ENCODE assay signal across 1 cellular context in genomic region chr16:23847938-23848337, GRCh38.
TF ChIP-seq lines count a peak whose summit lies in the region.

No MANE protein-coding gene starts in this region.

TF ChIP-seq in GM12878, 131 proteins besides CTCF, POLR2A, EP300 and RAD21 (continued from another document):
- no peak for TF ChIP-seq BCL3 (IDR thresholded peaks at IDR 0.05; ENCODE audit: borderline replicate concordance, insufficient read depth, low read depth, low read length, poor library complexity, severe bottlenecking)
- no peak for TF ChIP-seq ZNF384 (IDR thresholded peaks at IDR 0.05; ENCODE audit: borderline replicate concordance, low read depth, low read length)
- TF ChIP-seq NBN (IDR thresholded peaks at IDR 0.05): peak; percentile 33; the same call in 1 of the 2 replicates
- no peak for TF ChIP-seq POLR2AphosphoS2 (IDR thresholded peaks at IDR 0.05; ENCODE audit: low read depth, low read length)
- TF ChIP-seq SMARCA5 (IDR thresholded peaks at IDR 0.05): no peak
- TF ChIP-seq TARDBP (IDR thresholded peaks at IDR 0.05; ENCODE audit: borderline replicate concordance): no peak
- TF ChIP-seq ATF7 (IDR thresholded peaks at IDR 0.05; ENCODE audit: low read depth): peak; percentile 59; the same call in 1 of the 2 replicates
- peak; percentile 61 for TF ChIP-seq CREB1 (IDR thresholded peaks at IDR 0.05; ENCODE audit: low read depth)
- TF ChIP-seq FOXM1 (IDR thresholded peaks at IDR 0.05; ENCODE audit: low read depth, low read length): no peak
- no peak for TF ChIP-seq PBX3 (IDR thresholded peaks at IDR 0.05; ENCODE audit: insufficient replicate concordance, low read depth, low read length)
- TF ChIP-seq MYB (IDR thresholded peaks at IDR 0.05; ENCODE audit: borderline replicate concordance, low read depth, low read length): no peak
- no peak for TF ChIP-seq ZNF24 (IDR thresholded peaks at IDR 0.05)
- TF ChIP-seq CBX5 (IDR thresholded peaks at IDR 0.05; ENCODE audit: low read depth): no peak
- TF ChIP-seq SRF (IDR thresholded peaks at IDR 0.05; ENCODE audit: low read depth in 2 of 2, low read length in 2 of 2): no peak
- TF ChIP-seq NRF1 (conservative IDR thresholded peaks at IDR 0.05; ENCODE audit: low read depth, low read length): no peak
- peak; percentile 54 to 60; a peak in 2 of 4 replicates for TF ChIP-seq IKZF2 (IDR thresholded peaks at IDR 0.05)
- peak; percentile 97 for TF ChIP-seq HDGF (IDR thresholded peaks at IDR 0.05)
- no peak for TF ChIP-seq TCF7 (IDR thresholded peaks at IDR 0.05; ENCODE audit: borderline replicate concordance)
- TF ChIP-seq CREM (IDR thresholded peaks at IDR 0.05; ENCODE audit: low read depth): peak; percentile 19; the same call in 1 of the 2 replicates
- no peak for TF ChIP-seq E4F1 (IDR thresholded peaks at IDR 0.05; ENCODE audit: borderline replicate concordance, partially characterized antibody)
- peak; percentile 11; the same call in 1 of the 2 replicates for TF ChIP-seq PKNOX1 (IDR thresholded peaks at IDR 0.05)
- no peak for TF ChIP-seq CHD2 (IDR thresholded peaks at IDR 0.05; ENCODE audit: borderline replicate concordance, low read depth, low read length)
- no peak for TF ChIP-seq JUND (IDR thresholded peaks at IDR 0.05; ENCODE audit: low read depth, low read length)
- no peak for TF ChIP-seq ZZZ3 (IDR thresholded peaks at IDR 0.05; ENCODE audit: control insufficient read depth, insufficient read length, low read depth)
- no peak for TF ChIP-seq EZH2 (IDR thresholded peaks at IDR 0.05; ENCODE audit: borderline replicate concordance, control insufficient read depth, low read depth, low read length)
- no peak for TF ChIP-seq MTA3 (IDR thresholded peaks at IDR 0.05; ENCODE audit: borderline replicate concordance, low read length)
- no peak for TF ChIP-seq ZSCAN29 (IDR thresholded peaks at IDR 0.05)
- TF ChIP-seq IKZF1 (conservative IDR thresholded peaks at IDR 0.05): peak; percentile 55
- TF ChIP-seq TCF3 (IDR thresholded peaks at IDR 0.05; ENCODE audit: borderline replicate concordance, insufficient read depth, low read depth, low read length): no peak
- TF ChIP-seq MTA2 (IDR thresholded peaks at IDR 0.05; ENCODE audit: low read depth): peak; percentile 22; the same call in 1 of the 2 replicates
- no peak for TF ChIP-seq SMAD1 (IDR thresholded peaks at IDR 0.05; ENCODE audit: low read depth, partially characterized antibody)
- no peak for TF ChIP-seq NR2F1 (conservative IDR thresholded peaks at IDR 0.05)
- no peak for TF ChIP-seq TAF1 (IDR thresholded peaks at IDR 0.05; ENCODE audit: borderline replicate concordance, low read depth, low read length)
- no peak for TF ChIP-seq BCLAF1 (IDR thresholded peaks at IDR 0.05)
- TF ChIP-seq CBX3 (IDR thresholded peaks at IDR 0.05; ENCODE audit: borderline replicate concordance, low read depth): no peak
- TF ChIP-seq RUNX3 (IDR thresholded peaks at IDR 0.05; ENCODE audit: low read length): peak; percentile 46
- TF ChIP-seq RELB (IDR thresholded peaks at IDR 0.05; ENCODE audit: low read depth): peak; percentile 31; the same call in 1 of the 2 replicates
- no peak for TF ChIP-seq IRF4 (IDR thresholded peaks at IDR 0.05; ENCODE audit: low read depth, low read length)
- no peak for TF ChIP-seq NR2C1 (IDR thresholded peaks at IDR 0.05)
- no peak for TF ChIP-seq HDAC6 (IDR thresholded peaks at IDR 0.05; ENCODE audit: unreplicated experiment)
- peak; percentile 61; the same call in 1 of the 2 replicates for TF ChIP-seq EED (IDR thresholded peaks at IDR 0.05; ENCODE audit: low read depth)
- TF ChIP-seq ZBTB11 (CRISPR knock-in tag; IDR thresholded peaks at IDR 0.05): no peak
